9 cellular contexts compared by ENCODE assay signal in the genomic region with DNA sequence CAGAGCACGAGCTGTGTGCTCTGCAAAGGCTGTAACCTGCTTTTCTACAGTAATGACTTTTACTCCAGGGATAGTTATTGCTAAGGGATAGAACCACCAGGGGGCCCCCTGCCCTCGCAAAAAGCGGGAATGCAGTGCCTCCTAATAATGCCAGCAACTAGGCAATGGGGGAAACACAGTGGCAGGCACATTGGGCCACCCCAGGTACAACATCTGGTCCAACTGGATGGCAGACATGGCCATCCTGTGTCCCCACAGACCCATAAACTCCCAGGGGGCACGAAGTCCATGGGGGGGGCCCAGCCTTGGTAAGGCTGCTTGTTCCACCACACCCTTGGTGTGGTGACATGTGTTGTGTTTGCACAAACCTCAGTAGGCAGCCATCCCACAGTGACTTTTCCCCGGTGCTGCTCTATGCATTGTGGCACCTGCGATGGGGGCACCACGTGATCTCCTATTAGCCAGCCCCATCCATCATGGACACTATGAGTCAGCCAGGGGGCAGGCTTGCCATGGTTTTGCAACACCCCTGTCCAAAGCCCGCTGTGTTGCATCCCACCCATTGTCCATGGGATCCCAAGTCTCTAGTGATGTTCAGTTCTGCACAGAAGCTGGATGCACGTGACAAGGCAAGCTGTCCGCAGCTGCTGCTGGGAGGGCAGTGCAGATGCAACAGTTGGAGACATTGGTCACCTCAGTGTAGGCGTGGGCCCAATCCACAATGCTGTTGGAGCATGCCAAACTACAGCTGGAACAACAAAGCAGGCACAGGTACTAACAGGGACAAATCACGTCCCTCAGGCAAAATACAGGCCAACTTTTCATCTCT.
A peak's percentile ranks its signal among the peaks of the same experiment; 100 is the strongest.
DNase-seq lines count a peak whose midpoint lies in the region; ATAC-seq and TF ChIP-seq lines count a peak whose summit lies in the region.
"Had no signal": no experiment of that assay in that cellular context is flagged by ENCODE, and none has a peak within 500 bp of the region (broad histone marks: within the 10 kb centered on the region; RNA-seq: fewer than 3 reads in every experiment).

No MANE protein-coding gene starts in this region.

- no peaks in the 10 kb centered on the region for H3K36me3 Mint-ChIP-seq in effector memory CD8-positive, alpha-beta T cell (ENCODE audit: insufficient read depth)
- H3K36me3 Mint-ChIP-seq in nephron progenitor cell (ENCODE audit: low read depth), result no peaks in the 10 kb centered on the region

- H3K27ac Mint-ChIP-seq in effector memory CD8-positive, alpha-beta T cell, result no peak overlapping the region
- no peak overlapping the region for H3K27ac Mint-ChIP-seq in nephron progenitor cell
- H3K27ac Mint-ChIP-seq: activated B cell treated with CpG ODN at 0.5 μM for 24 hours had no signal

- no peak overlapping the region for H3K9ac ChIP-seq in DND-41 (ENCODE audit: low read depth, low read length)

- TF ChIP-seq CTCF in DND-41 (IDR thresholded peaks at IDR 0.05; ENCODE audit: borderline replicate concordance, extremely low read depth, low read length, poor library complexity, severe bottlenecking) (peak; percentile 67), nephron progenitor cell (IDR thresholded peaks at IDR 0.05) (peak; percentile 75)

- H3K4me2 ChIP-seq in DND-41 (ENCODE audit: insufficient read depth, low read length), result no peak overlapping the region

- H3K4me1 ChIP-seq in DND-41 (ENCODE audit: insufficient read depth, low read length), result no peaks in the 10 kb centered on the region

- no peaks in the 10 kb centered on the region for H3K9me3 Mint-ChIP-seq in effector memory CD8-positive, alpha-beta T cell
- H3K9me3 Mint-ChIP-seq in nephron progenitor cell, result no peaks in the 10 kb centered on the region

- no peaks in the 10 kb centered on the region for H3K79me2 ChIP-seq in DND-41 (ENCODE audit: insufficient read depth, low read length)

- H3K36me3 ChIP-seq in DND-41 (ENCODE audit: insufficient read depth, low read length), result no peaks in the 10 kb centered on the region

- H3K27ac ChIP-seq in DND-41 (ENCODE audit: low read length), result no peak overlapping the region
- H3K27ac ChIP-seq: skin epidermis had no signal

- no peak overlapping the region for H3K4me3 ChIP-seq in DND-41 (ENCODE audit: low read depth in 1 of 2, low read length in 2 of 2)
- H3K4me3 ChIP-seq: skin epidermis had no signal

- peaks cover 0 to 9% of the 10 kb centered on the region in 2 donors for H3K27me3 Mint-ChIP-seq in effector memory CD8-positive, alpha-beta T cell
- H3K27me3 Mint-ChIP-seq in nephron progenitor cell (ENCODE audit: low read depth, poor library complexity), result peaks cover 5% of the 10 kb centered on the region

- H3K4me1 Mint-ChIP-seq in effector memory CD8-positive, alpha-beta T cell (ENCODE audit: low read depth in 2 of 2), result peaks cover 6 to 11% of the 10 kb centered on the region in 2 donors
- no peaks in the 10 kb centered on the region for H3K4me1 Mint-ChIP-seq in nephron progenitor cell
- H3K4me1 Mint-ChIP-seq: activated B cell treated with CpG ODN at 0.5 μM for 24 hours had no signal

- peak; percentile 66 for ATAC-seq in DND-41 (ENCODE audit: insufficient read depth, low read depth)
- ATAC-seq in effector memory CD8-positive, alpha-beta T cell (replicated peaks), result no peak
- no peak for ATAC-seq in HG03039 (IDR thresholded peaks at IDR 0.05; ENCODE audit: unreplicated experiment)
- ATAC-seq in HG02759 (IDR thresholded peaks at IDR 0.05; ENCODE audit: unreplicated experiment), result no peak

- H3K9me3 ChIP-seq in DND-41 (ENCODE audit: insufficient read depth, low read length, severe bottlenecking), result no peaks in the 10 kb centered on the region

- H2AFZ ChIP-seq in DND-41 (ENCODE audit: low read depth, low read length), result no peak overlapping the region

- H4K20me1 ChIP-seq in DND-41 (ENCODE audit: insufficient read depth, low read length), result no peaks in the 10 kb centered on the region

- no peaks in the 10 kb centered on the region for H3K27me3 ChIP-seq in DND-41 (ENCODE audit: insufficient read depth, low read length, poor library complexity)

- no peak overlapping the region for H3K4me3 Mint-ChIP-seq in effector memory CD8-positive, alpha-beta T cell
- H3K4me3 Mint-ChIP-seq in nephron progenitor cell, result no peak overlapping the region
- H3K4me3 Mint-ChIP-seq: activated B cell treated with CpG ODN at 0.5 μM for 24 hours had no signal

- DNase-seq in DND-41 (peak; percentile 58), HK-2 (ENCODE audit: unreplicated experiment) (peak; percentile 34), RPMI8226 (peak; percentile 56), nephron progenitor cell (peak; percentile 77)
- DNase-seq in effector memory CD8-positive, alpha-beta T cell, result peak in 2 of 3 experiments; percentile 2 to 11
- DNase-seq: activated B cell treated with CpG ODN at 0.5 μM for 24 hours had no signal

Comparison
In these comparisons a context has a peak if more than half of its experiments do, and no peak if none do; other contexts are left out.
1. DNase-seq: peak in every context shown above with its lines; median percentile 77 in nephron progenitor cell; 58 in DND-41; 56 in RPMI8226; 34 in HK-2; 6 in effector memory CD8-positive, alpha-beta T cell.